In genomic region chr9:24011206-24011605, GRCh38 we compare ENCODE assay signal across 19 cellular contexts.
DNase-seq lines count a peak whose midpoint lies in the region; ATAC-seq and TF ChIP-seq lines count a peak whose summit lies in the region.
"Had no signal": no experiment of that assay in that cellular context is flagged by ENCODE, and none has a peak within 500 bp of the region (broad histone marks: within the 10 kb centered on the region; RNA-seq: fewer than 3 reads in every experiment).

No MANE protein-coding gene starts in this region.

- peaks cover 23% of the 10 kb centered on the region for H3K4me1 Mint-ChIP-seq in GM23338
- H3K4me1 Mint-ChIP-seq in neural crest cell, result peaks cover 26% of the 10 kb centered on the region
- H3K4me1 Mint-ChIP-seq: B cell had no signal

- H3K4me1 ChIP-seq in GM23338 (ENCODE audit: insufficient read depth) (peaks cover 35% of the 10 kb centered on the region), ectodermal cell (ENCODE audit: control insufficient read depth, insufficient read depth, low read length) (no peaks in the 10 kb centered on the region)
- H3K4me1 ChIP-seq: SJSA1 had no signal

- H3K27me3 Mint-ChIP-seq in GM23338 (ENCODE audit: insufficient read depth, low read depth, poor library complexity) (no peaks in the 10 kb centered on the region), neural crest cell (ENCODE audit: low read depth) (no peaks in the 10 kb centered on the region)
- H3K27me3 Mint-ChIP-seq: B cell had no signal

- ATAC-seq in GM23338 (no peak), HG02610 (IDR thresholded peaks at IDR 0.05; ENCODE audit: unreplicated experiment) (no peak), HG03439 (IDR thresholded peaks at IDR 0.05; ENCODE audit: unreplicated experiment) (no peak)

- H3K36me3 Mint-ChIP-seq in GM23338 (ENCODE audit: low read depth), result no peaks in the 10 kb centered on the region
- H3K36me3 Mint-ChIP-seq in neural crest cell (ENCODE audit: low read depth), result no peaks in the 10 kb centered on the region

- H2AFZ ChIP-seq in GM23338, result peak overlapping the region; percentile 57; the same call in 1 of the 2 replicates
- H2AFZ ChIP-seq: GM23248, PC-9 had no signal

- POLR2A ChIA-PET in RWPE1 (lab: Yijun Ruan, JAX; ENCODE audit: low non-redundant PET), result no interaction called here

- no peaks in the 10 kb centered on the region for H3K27me3 ChIP-seq in GM23338 (ENCODE audit: insufficient read depth)
- no peaks in the 10 kb centered on the region for H3K27me3 ChIP-seq in ectodermal cell (ENCODE audit: control insufficient read depth, insufficient read depth, low read length, poor library complexity, severe bottlenecking)
- H3K27me3 ChIP-seq: SJSA1 had no signal

- peaks cover 3% of the 10 kb centered on the region; the same call in 2 of the 3 replicates for H3K9me3 Mint-ChIP-seq in GM23338
- H3K9me3 Mint-ChIP-seq in neural crest cell, result no peaks in the 10 kb centered on the region

- H3K27ac Mint-ChIP-seq in GM23338 (peak overlapping the region; percentile 46), neural crest cell (ENCODE audit: unreplicated experiment) (peak overlapping the region; percentile 0)
- H3K27ac Mint-ChIP-seq: B cell had no signal

- H3K4me3 Mint-ChIP-seq in GM23338 (no peak overlapping the region), neural crest cell (no peak overlapping the region)
- H3K4me3 Mint-ChIP-seq: B cell had no signal

- H3K4me2 ChIP-seq in GM23338, result no peak overlapping the region
- H3K4me2 ChIP-seq: PC-9 had no signal

- H4K20me1 ChIP-seq in GM23338 (replicated peaks; ENCODE audit: insufficient read depth), result no peaks in the 10 kb centered on the region

- H3K9me3 ChIP-seq in ectodermal cell (ENCODE audit: control insufficient read depth, low read length), result no peaks in the 10 kb centered on the region
- H3K9me3 ChIP-seq: SJSA1 had no signal

- H3K36me3 ChIP-seq in GM23338 (ENCODE audit: insufficient read depth), result no peaks in the 10 kb centered on the region
- H3K36me3 ChIP-seq in ectodermal cell (ENCODE audit: control insufficient read depth, insufficient read depth, low read length), result no peaks in the 10 kb centered on the region
- H3K36me3 ChIP-seq: SJSA1 had no signal

- CTCF ChIA-PET in RWPE1 (lab: Yijun Ruan, JAX), result no interaction called here

- H3K4me3 ChIP-seq in GM23338 (no peak overlapping the region), ectodermal cell (ENCODE audit: insufficient read depth, low read depth, low read length) (no peak overlapping the region)
- H3K4me3 ChIP-seq: GM23248, PC-9, SJSA1 had no signal

- H3K27ac ChIP-seq in GM23338 (ENCODE audit: low read depth) (no peak overlapping the region), ectodermal cell (ENCODE audit: insufficient read depth, low read depth, low read length, poor library complexity, severe bottlenecking) (peak overlapping the region; percentile 27), RWPE1 (no peak overlapping the region)
- H3K27ac ChIP-seq: GM23248, PC-9, SJSA1 had no signal

- H3K9me2 ChIP-seq in GM23338 (ENCODE audit: insufficient read depth), result no peaks in the 10 kb centered on the region

- no peaks in the 10 kb centered on the region for H3F3A ChIP-seq in GM23338 (replicated peaks; ENCODE audit: low read depth)

- 76 to 91% methylated on average over 3 to 5 of the region's 5 CpGs for WGBS in ectodermal cell, 2 experiments

- no peak for DNase-seq in GM23338 (ENCODE audit: low spot score)
- DNase-seq in NCI-H82 treated with DMSO at 0.1 percent for 48 hours (lab: John Stamatoyannopoulos, UW; ENCODE audit: unreplicated experiment), result peak; percentile 76
- no peak for DNase-seq in neural crest cell (ENCODE audit: low read depth, low spot score)
- no peak for DNase-seq in NK-92 treated with Interleukin-12 subunit alpha and Interleukin-12 subunit beta, amount 100 ng/mL, for 24 hours (lab: John Stamatoyannopoulos, UW)
- DNase-seq in RWPE1 (ENCODE audit: low spot score), result no peak
- DNase-seq: COR-L47, GM23248, Kasumi-1, NCI-H1092 treated with DMSO at 0.1 percent for 48 hours, NCI-H146, NCI-H2029 treated with DMSO at 0.1 percent for 48 hours, NCI-H774, PC-9, SW 1271 had no signal

- no peaks in the 10 kb centered on the region for H3K79me2 ChIP-seq in GM23338 (replicated peaks; ENCODE audit: insufficient read depth)

- TF ChIP-seq CTCF in GM23338 (conservative IDR thresholded peaks at IDR 0.05; ENCODE audit: low read depth in 2 of 2) (no peak), neural crest cell (conservative IDR thresholded peaks at IDR 0.05) (no peak), RWPE1 (conservative IDR thresholded peaks at IDR 0.05; ENCODE audit: low read depth) (no peak)

TF ChIP-seq in GM23338, 12 proteins besides CTCF, POLR2A, EP300 and RAD21:
- TF ChIP-seq, protein P1, sequence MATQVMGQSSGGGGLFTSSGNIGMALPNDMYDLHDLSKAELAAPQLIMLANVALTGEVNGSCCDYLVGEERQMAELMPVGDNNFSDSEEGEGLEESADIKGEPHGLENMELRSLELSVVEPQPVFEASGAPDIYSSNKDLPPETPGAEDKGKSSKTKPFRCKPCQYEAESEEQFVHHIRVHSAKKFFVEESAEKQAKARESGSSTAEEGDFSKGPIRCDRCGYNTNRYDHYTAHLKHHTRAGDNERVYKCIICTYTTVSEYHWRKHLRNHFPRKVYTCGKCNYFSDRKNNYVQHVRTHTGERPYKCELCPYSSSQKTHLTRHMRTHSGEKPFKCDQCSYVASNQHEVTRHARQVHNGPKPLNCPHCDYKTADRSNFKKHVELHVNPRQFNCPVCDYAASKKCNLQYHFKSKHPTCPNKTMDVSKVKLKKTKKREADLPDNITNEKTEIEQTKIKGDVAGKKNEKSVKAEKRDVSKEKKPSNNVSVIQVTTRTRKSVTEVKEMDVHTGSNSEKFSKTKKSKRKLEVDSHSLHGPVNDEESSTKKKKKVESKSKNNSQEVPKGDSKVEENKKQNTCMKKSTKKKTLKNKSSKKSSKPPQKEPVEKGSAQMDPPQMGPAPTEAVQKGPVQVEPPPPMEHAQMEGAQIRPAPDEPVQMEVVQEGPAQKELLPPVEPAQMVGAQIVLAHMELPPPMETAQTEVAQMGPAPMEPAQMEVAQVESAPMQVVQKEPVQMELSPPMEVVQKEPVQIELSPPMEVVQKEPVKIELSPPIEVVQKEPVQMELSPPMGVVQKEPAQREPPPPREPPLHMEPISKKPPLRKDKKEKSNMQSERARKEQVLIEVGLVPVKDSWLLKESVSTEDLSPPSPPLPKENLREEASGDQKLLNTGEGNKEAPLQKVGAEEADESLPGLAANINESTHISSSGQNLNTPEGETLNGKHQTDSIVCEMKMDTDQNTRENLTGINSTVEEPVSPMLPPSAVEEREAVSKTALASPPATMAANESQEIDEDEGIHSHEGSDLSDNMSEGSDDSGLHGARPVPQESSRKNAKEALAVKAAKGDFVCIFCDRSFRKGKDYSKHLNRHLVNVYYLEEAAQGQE (IDR thresholded peaks at IDR 0.05; ENCODE audit: unreplicated experiment), result no peak
